Comparison of ENCODE assay signal across 8 cellular contexts in genomic region chr16:8796469-8797363, GRCh38. TPM values are rescaled to one million over a fixed set of nuclear protein-coding genes. Genes with fewer than 3 reads are reported as not detected.
A peak's percentile ranks its signal among the peaks of the same experiment; 100 is the strongest.
DNase-seq lines count a peak whose midpoint lies in the region; ATAC-seq and TF ChIP-seq lines count a peak whose summit lies in the region.

No MANE protein-coding gene starts in this region.

- intact Hi-C loops in natural killer cell (cut with micrococcal nuclease): loop anchor here (1.0 to 10.0 kb wide), 5 partner anchors 73 to 232 kb away; partner anchors contain the start of genes ABAT, CARHSP1, LITAFD and USP7

- ATAC-seq in CD4-positive, CD25-positive, alpha-beta regulatory T cell (ENCODE audit: low read depth in 2 of 2): no peak
- no peak for ATAC-seq in natural killer cell

- no peaks in the 10 kb centered on the region for H3K9me3 ChIP-seq in CD4-positive, CD25-positive, alpha-beta regulatory T cell (ENCODE audit: control insufficient read depth in 2 of 2, low read length in 2 of 2)

- peak overlapping the region; percentile 88 to 94 (median 92) for H3K27ac Mint-ChIP-seq in CD4-positive, CD25-positive, alpha-beta regulatory T cell
- H3K27ac Mint-ChIP-seq in natural killer cell: peak overlapping the region; percentile 88 to 96

- no peaks in the 10 kb centered on the region for H3K9me3 Mint-ChIP-seq in CD4-positive, CD25-positive, alpha-beta regulatory T cell
- no peaks in the 10 kb centered on the region for H3K9me3 Mint-ChIP-seq in natural killer cell

- peak overlapping the region; percentile 83 for H3K27ac ChIP-seq in CD4-positive, CD25-positive, alpha-beta regulatory T cell (ENCODE audit: insufficient read depth, low read length, poor library complexity, severe bottlenecking)
- peak overlapping the region; percentile 58 for H3K27ac ChIP-seq in KMS-11

- no peaks in the 10 kb centered on the region for H3K27me3 ChIP-seq in CD4-positive, CD25-positive, alpha-beta regulatory T cell (ENCODE audit: control insufficient read depth, insufficient read depth, low read length)
- no peaks in the 10 kb centered on the region for H3K27me3 ChIP-seq in KMS-11 (ENCODE audit: insufficient read depth, low read depth)

- peaks cover 13 to 66% (median 35%) of the 10 kb centered on the region in 4 donors for H3K4me1 Mint-ChIP-seq in CD4-positive, CD25-positive, alpha-beta regulatory T cell
- H3K4me1 Mint-ChIP-seq in natural killer cell: peaks cover 30 to 35% of the 10 kb centered on the region in 2 donors

- no peak for DNase-seq in CD4-positive, CD25-positive, alpha-beta regulatory T cell
- DNase-seq in dermis blood vessel endothelial cell (peak; percentile 27), natural killer cell (no peak), NCI-H82 treated with DMSO at 0.1 percent for 48 hours (lab: John Stamatoyannopoulos, UW; ENCODE audit: unreplicated experiment) (no peak), NCI-H524 treated with DMSO at 0.1 percent for 48 hours (lab: John Stamatoyannopoulos, UW) (no peak), hypothalamus (lab: John Stamatoyannopoulos, UW) (no peak), COLO829 (ENCODE audit: low spot score) (no peak)

- peaks cover 9% of the 10 kb centered on the region for H3K36me3 ChIP-seq in CD4-positive, CD25-positive, alpha-beta regulatory T cell (ENCODE audit: control insufficient read depth, insufficient read depth, low read length)
- peaks cover 6% of the 10 kb centered on the region; the same call in 1 of the 2 replicates for H3K36me3 ChIP-seq in KMS-11 (ENCODE audit: insufficient read depth)

- H3K79me2 ChIP-seq in KMS-11 (ENCODE audit: insufficient read depth, low read depth): peaks cover 69% of the 10 kb centered on the region

- H3K9ac ChIP-seq in KMS-11: peak overlapping the region; percentile 88

- H3K4me1 ChIP-seq in CD4-positive, CD25-positive, alpha-beta regulatory T cell (ENCODE audit: control insufficient read depth, insufficient read depth, low read length, poor library complexity, severe bottlenecking): peaks cover 38% of the 10 kb centered on the region
- peaks cover 29% of the 10 kb centered on the region for H3K4me1 ChIP-seq in KMS-11 (ENCODE audit: low read depth, poor library complexity, severe bottlenecking)

- H4K20me1 ChIP-seq in KMS-11 (ENCODE audit: insufficient read depth): peaks cover 25% of the 10 kb centered on the region; the same call in 1 of the 2 replicates

- H3K27me3 Mint-ChIP-seq in CD4-positive, CD25-positive, alpha-beta regulatory T cell: no peaks in the 10 kb centered on the region
- H3K27me3 Mint-ChIP-seq in natural killer cell (ENCODE audit: low read depth in 2 of 2): no peaks in the 10 kb centered on the region

- H3K36me3 Mint-ChIP-seq in CD4-positive, CD25-positive, alpha-beta regulatory T cell: peaks cover 9% of the 10 kb centered on the region
- H3K36me3 Mint-ChIP-seq in natural killer cell: no peaks in the 10 kb centered on the region

- H3K4me2 ChIP-seq in KMS-11: peak overlapping the region; percentile 53

- H2AFZ ChIP-seq in KMS-11 (ENCODE audit: low read depth): peak overlapping the region; percentile 58

- H3K4me3 Mint-ChIP-seq in CD4-positive, CD25-positive, alpha-beta regulatory T cell: peak overlapping the region; percentile 92 to 98 (median 96)
- H3K4me3 Mint-ChIP-seq in natural killer cell: peak overlapping the region; percentile 88

- TF ChIP-seq CTCF in KMS-11 (conservative IDR thresholded peaks at IDR 0.05; ENCODE audit: low read depth, low read length): no peak
- TF ChIP-seq CTCF in natural killer cell (IDR thresholded peaks at IDR 0.05): no peak

- peak overlapping the region; percentile 93 for H3K4me3 ChIP-seq in CD4-positive, CD25-positive, alpha-beta regulatory T cell (ENCODE audit: low read depth, low read length)
- no peak overlapping the region for H3K4me3 ChIP-seq in KMS-11 (IDR thresholded peaks at IDR 0.05; ENCODE audit: insufficient read depth, low read depth, low read length)

RNA-seq across cellular contexts. Expression of gene TMEM186, which starts 0.7 kb away (rescaled TPM):
- total RNA-seq in CD4-positive, CD25-positive, alpha-beta regulatory T cell: 3.6 TPM
- 10 to 100 TPM; 16.3 to 26.6 (median 20.6) TPM for polyA plus RNA-seq in CD4-positive, CD25-positive, alpha-beta regulatory T cell
- 6.1 and 9.0 TPM in 2 replicates for total RNA-seq in dermis blood vessel endothelial cell
- 1 to 10 TPM; 3.0 to 5.2 (median 4.1) TPM for total RNA-seq in natural killer cell

RNA-seq across cellular contexts. Expression of gene PMM2, which starts 0.9 kb away (rescaled TPM):
- 33.9 TPM for total RNA-seq in CD4-positive, CD25-positive, alpha-beta regulatory T cell
- 10 to 100 TPM; 20.1 to 23.2 (median 20.3) TPM for polyA plus RNA-seq in CD4-positive, CD25-positive, alpha-beta regulatory T cell
- total RNA-seq in dermis blood vessel endothelial cell (26.2 and 34.6 TPM in 2 replicates), natural killer cell (10 to 100 TPM; 33.4 to 37.6 (median 36.4) TPM)
